8 cellular contexts compared by ENCODE assay signal in the genomic region with DNA sequence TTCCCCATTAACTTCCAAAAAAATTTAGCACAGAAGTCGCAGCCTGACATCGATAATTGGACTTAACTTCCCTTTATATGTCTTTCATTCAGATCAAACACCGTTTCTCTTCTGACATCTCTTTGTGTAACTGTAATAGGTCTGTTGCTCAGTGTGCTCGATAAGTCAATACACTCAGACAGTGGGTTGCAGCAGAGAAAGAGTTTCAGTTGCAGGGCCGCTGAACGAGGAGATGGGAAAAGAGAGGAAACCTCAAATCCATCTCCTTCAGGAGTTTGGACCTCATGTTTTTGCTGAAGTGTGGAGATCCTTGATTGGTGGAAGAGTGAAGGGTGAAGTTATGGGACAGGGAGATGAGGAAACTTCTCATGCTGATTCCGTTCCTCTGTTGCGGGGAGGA. TPM values are rescaled to one million over a fixed set of nuclear protein-coding genes. Genes with fewer than 3 reads are reported as not detected.
DNase-seq lines count a peak whose midpoint lies in the region; ATAC-seq and TF ChIP-seq lines count a peak whose summit lies in the region.

No MANE protein-coding gene starts in this region.

- H3K36me3 Mint-ChIP-seq in naive thymus-derived CD8-positive, alpha-beta T cell = peaks cover 0 to 11% (median 4%) of the 10 kb centered on the region in 3 donors

- no peaks in the 10 kb centered on the region for H3K9me3 Mint-ChIP-seq in naive thymus-derived CD8-positive, alpha-beta T cell

- H3K4me1 Mint-ChIP-seq in naive thymus-derived CD8-positive, alpha-beta T cell = peaks cover 25 to 56% (median 55%) of the 10 kb centered on the region in 4 donors

- CTCF ChIA-PET in BJ (lab: Yijun Ruan, JAX) = no interaction called here

- DNase-seq in BJ (ENCODE audit: low read depth) = no peak
- no peak for DNase-seq in colonic mucosa
- no peak for DNase-seq in naive thymus-derived CD8-positive, alpha-beta T cell
- no peak for DNase-seq in NCI-H1930 (lab: John Stamatoyannopoulos, UW)
- DNase-seq in DMS53 treated with DMSO at 0.1 percent for 48 hours (lab: John Stamatoyannopoulos, UW; ENCODE audit: unreplicated experiment) = no peak
- no peak for DNase-seq in KBM-7

- H3K4me3 Mint-ChIP-seq in naive thymus-derived CD8-positive, alpha-beta T cell = peak overlapping the region; percentile 89 to 100 (median 98)

- no peak for ATAC-seq in naive thymus-derived CD8-positive, alpha-beta T cell
- ATAC-seq in HG02763 (IDR thresholded peaks at IDR 0.05; ENCODE audit: unreplicated experiment) = no peak

- H3K36me3 ChIP-seq in BJ (ENCODE audit: control insufficient read depth, insufficient read depth, low read length) = no peaks in the 10 kb centered on the region
- no peaks in the 10 kb centered on the region for H3K36me3 ChIP-seq in KOPT-K1 (ENCODE audit: insufficient read depth, low read length)
- no peaks in the 10 kb centered on the region for H3K36me3 ChIP-seq in colonic mucosa

- peak overlapping the region; percentile 83 for H3K4me3 ChIP-seq in BJ (ENCODE audit: low read depth, low read length)
- peak overlapping the region; percentile 97 for H3K4me3 ChIP-seq in colonic mucosa

- in situ Hi-C loops in KBM-7 (cut with MboI; ENCODE audit: low pct_unique_long_range_greater_than_20kb, low sequenced_read_pairs) = no loop called here

- H3K9ac ChIP-seq in colonic mucosa (ENCODE audit: low read depth in 2 of 2, low read length in 2 of 2) = no peak overlapping the region

- H3K4me1 ChIP-seq in colonic mucosa = peaks cover 8% of the 10 kb centered on the region

- intact Hi-C loops in colonic mucosa (cut with DNase I) = no loop called here

- H3K9me3 ChIP-seq in KOPT-K1 (ENCODE audit: insufficient read depth, low read length, poor library complexity, severe bottlenecking) = no peaks in the 10 kb centered on the region
- H3K9me3 ChIP-seq in colonic mucosa = no peaks in the 10 kb centered on the region

- H3K27me3 Mint-ChIP-seq in naive thymus-derived CD8-positive, alpha-beta T cell = peaks cover 0 to 8% (median 2%) of the 10 kb centered on the region in 5 donors

- POLR2A ChIA-PET in BJ (lab: Charles Lee) = no interaction called here
- POLR2A ChIA-PET in naive thymus-derived CD8-positive, alpha-beta T cell (lab: Charles Lee) = no interaction called here

- peak overlapping the region; percentile 69 to 98 (median 96) for H3K27ac Mint-ChIP-seq in naive thymus-derived CD8-positive, alpha-beta T cell

- TF ChIP-seq CTCF in BJ (IDR thresholded peaks at IDR 0.05; ENCODE audit: insufficient read depth, low read depth, low read length) (no peak), colonic mucosa (IDR thresholded peaks at IDR 0.05) (no peak)

- H3K27ac ChIP-seq in KOPT-K1 (ENCODE audit: low read depth, low read length, poor library complexity, severe bottlenecking) (peak overlapping the region; percentile 66), colonic mucosa (no peak overlapping the region)

- H3K27me3 ChIP-seq in BJ (ENCODE audit: control insufficient read depth, insufficient read depth, low read length) (no peaks in the 10 kb centered on the region), colonic mucosa (no peaks in the 10 kb centered on the region)

RNA-seq across cellular contexts. Expression of a gene that starts 1.1 kb away (rescaled TPM):
- 40.7 and 50.6 TPM in 2 replicates for polyA plus RNA-seq in BJ (2011; rRNA removed)
- polyA minus RNA-seq in BJ (2011; rRNA and poly(A)+ RNA removed) = 16.2 and 27.6 TPM in 2 replicates
- total RNA-seq in colonic mucosa = 10 to 100 TPM; 40.7 to 49.5 TPM
- 10 to 100 TPM; 37.7 to 38.1 TPM for total RNA-seq in naive thymus-derived CD8-positive, alpha-beta T cell
- 10 to 100 TPM; 70.2 to 71.6 (median 70.5) TPM for polyA plus RNA-seq in naive thymus-derived CD8-positive, alpha-beta T cell

RNA-seq across cellular contexts. Expression of a gene that starts 32.8 kb away (rescaled TPM):
- polyA plus RNA-seq in BJ (2011; rRNA removed) = 3.4 and 4.8 TPM in 2 replicates
- polyA minus RNA-seq in BJ (2011; rRNA and poly(A)+ RNA removed) = 3.6 and 7.0 TPM in 2 replicates
- 1 to 10 TPM in 1 of 2 donors, under 1 TPM in 1; 0.15 to 1.6 TPM for total RNA-seq in colonic mucosa
- total RNA-seq in naive thymus-derived CD8-positive, alpha-beta T cell = under 1 TPM; 0.60 to 0.63 TPM
- not detected for polyA plus RNA-seq in naive thymus-derived CD8-positive, alpha-beta T cell
